ENCODE assay signal across 10 cellular contexts in genomic region chr11:30919389-30920172, GRCh38.
DNase-seq lines count a peak whose midpoint lies in the region; ATAC-seq and TF ChIP-seq lines count a peak whose summit lies in the region.
"Had no signal": no experiment of that assay in that cellular context is flagged by ENCODE, and none has a peak within 500 bp of the region (broad histone marks: within the 10 kb centered on the region; RNA-seq: fewer than 3 reads in every experiment).

No MANE protein-coding gene starts in this region.

- no peaks in the 10 kb centered on the region for H3K9me3 Mint-ChIP-seq in activated naive CD4-positive, alpha-beta T cell treated with anti-CD3 and anti-CD28 coated beads for 36 hours

- H3K9me3 ChIP-seq in MM.1S (replicated peaks; ENCODE audit: insufficient read depth, low read length), result no peaks in the 10 kb centered on the region
- no peaks in the 10 kb centered on the region for H3K9me3 ChIP-seq in adrenal gland (replicated peaks in 1 of 3)
- H3K9me3 ChIP-seq in tibial nerve, result no peaks in the 10 kb centered on the region
- H3K9me3 ChIP-seq: body of pancreas had no signal

- DNase-seq in AG08396 (ENCODE audit: low spot score), result peak; percentile 8
- DNase-seq in MM.1S, result peak; percentile 57
- peak; percentile 38 for DNase-seq in fibroblast of peridontal ligament (ENCODE audit: extremely low read depth)
- DNase-seq in adrenal gland, result no peak
- no peak for DNase-seq in activated naive CD4-positive, alpha-beta T cell treated with anti-CD3 and anti-CD28 coated beads for 36 hours
- DNase-seq in GM10266 (ENCODE audit: extremely low spot score), result no peak
- DNase-seq in tibial nerve (ENCODE audit: low spot score in 2 of 2), result no peak
- DNase-seq: H7 had no signal

- TF ChIP-seq CTCF in MM.1S (IDR thresholded peaks at IDR 0.05; ENCODE audit: low read length) (no peak), adrenal gland (IDR thresholded peaks at IDR 0.05) (no peak), GM10266 (IDR thresholded peaks at IDR 0.05; ENCODE audit: control insufficient read depth, insufficient read depth, low read depth, missing control alignments) (no peak), tibial nerve (IDR thresholded peaks at IDR 0.05) (no peak)

- H3F3A ChIP-seq in MM.1S (ENCODE audit: insufficient read depth, low read length), result no peaks in the 10 kb centered on the region

- H3K4me3 ChIP-seq in MM.1S (ENCODE audit: low read length) (no peak overlapping the region), adrenal gland (no peak overlapping the region), tibial nerve (no peak overlapping the region)
- H3K4me3 ChIP-seq: body of pancreas had no signal

- no peaks in the 10 kb centered on the region for H3K9me2 ChIP-seq in MM.1S (replicated peaks; ENCODE audit: insufficient read depth, low read length)

- H3K27ac ChIP-seq in MM.1S (ENCODE audit: low read length), result peak overlapping the region; percentile 36; the same call in 1 of the 2 replicates
- H3K27ac ChIP-seq in adrenal gland, result peak overlapping the region in 1 of 5 donors; percentile 16
- H3K27ac ChIP-seq in tibial nerve, result peak overlapping the region in 2 of 4 donors; percentile 20 to 72

- H3K4me1 ChIP-seq in MM.1S (ENCODE audit: low read length) (peaks cover 8% of the 10 kb centered on the region; the same call in 1 of the 2 replicates), adrenal gland (replicated peaks in 1 of 2) (no peaks in the 10 kb centered on the region), tibial nerve (no peaks in the 10 kb centered on the region)
- H3K4me1 ChIP-seq: body of pancreas had no signal

- no peak overlapping the region for H3K9ac ChIP-seq in MM.1S (ENCODE audit: low read length)

- no peak overlapping the region for H3K27ac Mint-ChIP-seq in activated naive CD4-positive, alpha-beta T cell treated with anti-CD3 and anti-CD28 coated beads for 36 hours

- ATAC-seq in GM21423 (IDR thresholded peaks at IDR 0.05; ENCODE audit: unreplicated experiment), result peak; percentile 69
- ATAC-seq: body of pancreas had no signal

- 28 to 42% (median 35%) methylated on average over 8 of the region's 8 CpGs for WGBS in adrenal gland, 4 donors
- WGBS in tibial nerve, 2 donors, result 24 to 27% methylated on average over 8 of the region's 8 CpGs

- no peaks in the 10 kb centered on the region for H3K36me3 ChIP-seq in MM.1S (replicated peaks; ENCODE audit: insufficient read depth, low read length)
- H3K36me3 ChIP-seq in adrenal gland (replicated peaks in 1 of 2), result no peaks in the 10 kb centered on the region
- H3K36me3 ChIP-seq in tibial nerve, result no peaks in the 10 kb centered on the region

- TF ChIP-seq EP300 in tibial nerve (IDR thresholded peaks at IDR 0.05), result no peak

- no peaks in the 10 kb centered on the region for H3K36me3 Mint-ChIP-seq in activated naive CD4-positive, alpha-beta T cell treated with anti-CD3 and anti-CD28 coated beads for 36 hours (ENCODE audit: low read depth)

- TF ChIP-seq POLR2A in adrenal gland (IDR thresholded peaks at IDR 0.05) (no peak), tibial nerve (IDR thresholded peaks at IDR 0.05) (no peak)

- no peak overlapping the region for H3K4me3 Mint-ChIP-seq in activated naive CD4-positive, alpha-beta T cell treated with anti-CD3 and anti-CD28 coated beads for 36 hours

- H2AFZ ChIP-seq in MM.1S (ENCODE audit: low read length), result no peak overlapping the region

- H3K27me3 ChIP-seq in MM.1S (replicated peaks; ENCODE audit: insufficient read depth, low read length), result no peaks in the 10 kb centered on the region
- no peaks in the 10 kb centered on the region for H3K27me3 ChIP-seq in adrenal gland
- H3K27me3 ChIP-seq in tibial nerve, result no peaks in the 10 kb centered on the region
- H3K27me3 ChIP-seq: body of pancreas had no signal

- CTCF ChIA-PET in activated naive CD4-positive, alpha-beta T cell treated with anti-CD3 and anti-CD28 coated beads for 36 hours (lab: Charles Lee), result no interaction called here

- intact Hi-C loops in adrenal gland (cut with DNase I), result loop anchor here (5.0 to 10.0 kb wide), 2 partner anchors 565 to 587 kb away; no protein-coding TSS in a partner anchor
- intact Hi-C loops in activated naive CD4-positive, alpha-beta T cell treated with anti-CD3 and anti-CD28 coated beads for 36 hours (cut with micrococcal nuclease), result loop anchor here (5.0 kb wide), 2 partner anchors 1487 to 1577 kb away; no protein-coding TSS in a partner anchor

- H3K4me2 ChIP-seq in MM.1S (ENCODE audit: low read depth, low read length), result peak overlapping the region; percentile 10; the same call in 1 of the 2 replicates

- no peaks in the 10 kb centered on the region for H3K79me2 ChIP-seq in MM.1S (ENCODE audit: low read length)

- peaks cover 2% of the 10 kb centered on the region for H3K27me3 Mint-ChIP-seq in activated naive CD4-positive, alpha-beta T cell treated with anti-CD3 and anti-CD28 coated beads for 36 hours (ENCODE audit: low read depth)

- no peaks in the 10 kb centered on the region for H4K20me1 ChIP-seq in MM.1S (ENCODE audit: insufficient read depth, low read length)

- H3K4me1 Mint-ChIP-seq in activated naive CD4-positive, alpha-beta T cell treated with anti-CD3 and anti-CD28 coated beads for 36 hours (ENCODE audit: low read depth), result no peaks in the 10 kb centered on the region

Comparison
In these comparisons a context has a peak if more than half of its experiments do, and no peak if none do; other contexts are left out.
1. DNase-seq: peak in AG08396 (single experiment), MM.1S (single experiment) and fibroblast of peridontal ligament (single experiment); none in adrenal gland (0 of 7), activated naive CD4-positive, alpha-beta T cell treated with anti-CD3 and anti-CD28 coated beads for 36 hours (single experiment), GM10266 (single experiment) and tibial nerve (0 of 2).